ENCODE assay signal across 23 cellular contexts in the genomic region with DNA sequence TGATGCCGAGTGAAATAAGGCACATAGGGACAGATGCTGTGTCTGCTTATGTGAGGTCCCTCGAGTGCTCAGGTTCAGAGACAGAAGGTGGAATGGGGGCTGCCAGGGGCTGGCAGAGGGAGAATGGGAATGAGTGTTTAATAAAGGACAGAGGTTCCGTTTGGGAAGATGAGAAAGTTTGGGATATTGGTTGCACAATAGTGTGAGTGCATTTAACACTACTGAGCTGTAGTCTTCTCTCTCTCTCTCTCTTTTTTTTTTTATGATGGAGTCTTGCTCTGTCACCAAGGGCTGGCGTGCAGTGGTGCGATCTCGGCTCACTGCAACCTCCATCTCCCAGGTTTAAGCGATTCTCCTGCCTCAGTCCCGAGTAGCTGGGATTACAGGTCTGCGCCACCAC. TPM values are rescaled to one million over a fixed set of nuclear protein-coding genes. Genes with fewer than 3 reads are reported as not detected.
A peak's percentile ranks its signal among the peaks of the same experiment; 100 is the strongest.
DNase-seq lines count a peak whose midpoint lies in the region; ATAC-seq and TF ChIP-seq lines count a peak whose summit lies in the region.
"Had no signal": no experiment of that assay in that cellular context is flagged by ENCODE, and none has a peak within 500 bp of the region (broad histone marks: within the 10 kb centered on the region; RNA-seq: fewer than 3 reads in every experiment).

No MANE protein-coding gene starts in this region.

- no peak overlapping the region for H3K4me3 Mint-ChIP-seq in activated T-cell treated with anti-CD3 and anti-CD28 coated beads, Interleukin-2, amount 50 U/mL, for 24 hours
- H3K4me3 Mint-ChIP-seq in H9: no peak overlapping the region; a peak in 1 of 5 replicates
- H3K4me3 Mint-ChIP-seq in central memory CD8-positive, alpha-beta T cell: no peak overlapping the region

- no peak overlapping the region for H2BK120ac ChIP-seq in H9 (ENCODE audit: low read depth, low read length, poor library complexity, severe bottlenecking)

- no peak overlapping the region for H4K5ac ChIP-seq in H9 (ENCODE audit: insufficient read length, low read depth, low read length)

- H3K27ac ChIP-seq in H9 (ENCODE audit: insufficient read length, low read depth, low read length) (no peak overlapping the region), osteoblast (ENCODE audit: low read depth, low read length) (no peak overlapping the region)
- H3K27ac ChIP-seq: colonic mucosa, foreskin keratinocyte, HL-60, RWPE1, VCaP had no signal

- H3K23ac ChIP-seq in H9 (ENCODE audit: insufficient read length, low read depth, low read length): no peak overlapping the region

- no peak overlapping the region for H3K4ac ChIP-seq in H9 (ENCODE audit: low read depth, low read length)

- peaks cover 80% of the 10 kb centered on the region for H3K36me3 Mint-ChIP-seq in activated T-cell treated with anti-CD3 and anti-CD28 coated beads, Interleukin-2, amount 50 U/mL, for 24 hours (ENCODE audit: low read depth)
- peaks cover 11 to 44% (median 35%) of the 10 kb centered on the region in 3 experiments; a peak in 6 of 7 replicates for H3K36me3 Mint-ChIP-seq in H9 (ENCODE audit: insufficient read depth in 1 of 3, low read depth in 3 of 3)
- peaks cover 60% of the 10 kb centered on the region for H3K36me3 Mint-ChIP-seq in central memory CD8-positive, alpha-beta T cell (ENCODE audit: insufficient read depth)

- no peaks in the 10 kb centered on the region for H3K23me2 ChIP-seq in H9 (ENCODE audit: insufficient read length, low read depth, low read length, poor library complexity, severe bottlenecking)

- H3K56ac ChIP-seq in H9 (ENCODE audit: insufficient read length, low read depth, low read length): no peak overlapping the region

- H3K27ac Mint-ChIP-seq in activated T-cell treated with anti-CD3 and anti-CD28 coated beads, Interleukin-2, amount 50 U/mL, for 24 hours: peak overlapping the region; percentile 87
- H3K27ac Mint-ChIP-seq in H9: peak overlapping the region in 2 of 3 experiments; percentile 37 to 68; a peak in 2 of 7 replicates
- peak overlapping the region; percentile 58 for H3K27ac Mint-ChIP-seq in central memory CD8-positive, alpha-beta T cell (ENCODE audit: low read depth)

- no peak overlapping the region for H2BK12ac ChIP-seq in H9 (ENCODE audit: insufficient read length, low read depth, low read length)

- H3K18ac ChIP-seq in H9 (ENCODE audit: insufficient read length, low read depth, low read length): no peak overlapping the region

- no peak overlapping the region for H3K9ac ChIP-seq in H9 (ENCODE audit: extremely low read depth, insufficient read length, low read length)

- H2BK5ac ChIP-seq in H9 (ENCODE audit: insufficient read length, low read length): no peak overlapping the region

- no peaks in the 10 kb centered on the region for H3K9me3 Mint-ChIP-seq in activated T-cell treated with anti-CD3 and anti-CD28 coated beads, Interleukin-2, amount 50 U/mL, for 24 hours
- no peaks in the 10 kb centered on the region for H3K9me3 Mint-ChIP-seq in H9
- H3K9me3 Mint-ChIP-seq in central memory CD8-positive, alpha-beta T cell: no peaks in the 10 kb centered on the region

- no peak overlapping the region for H2AFZ ChIP-seq in H9 (ENCODE audit: low read length)
- no peak overlapping the region for H2AFZ ChIP-seq in osteoblast (ENCODE audit: low read length)

- H3K36me3 ChIP-seq in osteoblast (ENCODE audit: insufficient read depth, low read length): peaks cover 41% of the 10 kb centered on the region

- no peak overlapping the region for H2BK20ac ChIP-seq in H9 (ENCODE audit: low read depth, low read length, poor library complexity, severe bottlenecking)

- no peaks in the 10 kb centered on the region for H3K9me3 ChIP-seq in H9 (ENCODE audit: control insufficient read depth, low read depth, low read length)
- H3K9me3 ChIP-seq in osteoblast (ENCODE audit: low read depth, low read length): no peaks in the 10 kb centered on the region
- H3K9me3 ChIP-seq: colonic mucosa had no signal

- H3K79me1 ChIP-seq in H9 (ENCODE audit: insufficient read depth, low read depth, low read length, poor library complexity, severe bottlenecking): no peaks in the 10 kb centered on the region

- H3K4me2 ChIP-seq in H9 (ENCODE audit: insufficient read depth, insufficient read length, low read length): no peak overlapping the region
- H3K4me2 ChIP-seq in osteoblast (ENCODE audit: insufficient read depth, low read length): no peak overlapping the region

- H3K27me3 ChIP-seq in H9 (ENCODE audit: insufficient read depth, low read length): no peaks in the 10 kb centered on the region
- H3K27me3 ChIP-seq in osteoblast (ENCODE audit: insufficient read depth, low read length): no peaks in the 10 kb centered on the region
- H3K27me3 ChIP-seq: colonic mucosa, foreskin keratinocyte had no signal

- ATAC-seq in central memory CD8-positive, alpha-beta T cell (replicated peaks; ENCODE audit: extremely low read depth, poor library complexity, severe bottlenecking): no peak
- ATAC-seq in HG02759 (IDR thresholded peaks at IDR 0.05; ENCODE audit: unreplicated experiment): no peak
- no peak for ATAC-seq in HG03442 (IDR thresholded peaks at IDR 0.05; ENCODE audit: unreplicated experiment)
- ATAC-seq: esophagus mucosa, foreskin keratinocyte, GM12878, left colon had no signal

- H3T11ph ChIP-seq in H9 (ENCODE audit: low read length): no peak overlapping the region

- H3K4me1 Mint-ChIP-seq in activated T-cell treated with anti-CD3 and anti-CD28 coated beads, Interleukin-2, amount 50 U/mL, for 24 hours (ENCODE audit: low read depth): peaks cover 36% of the 10 kb centered on the region
- no peaks in the 10 kb centered on the region for H3K4me1 Mint-ChIP-seq in H9
- peaks cover 40% of the 10 kb centered on the region for H3K4me1 Mint-ChIP-seq in central memory CD8-positive, alpha-beta T cell

- H3K79me2 ChIP-seq in H9 (ENCODE audit: insufficient read depth, low read length): peaks cover 1% of the 10 kb centered on the region; the same call in 1 of the 2 replicates
- H3K79me2 ChIP-seq in osteoblast (ENCODE audit: insufficient read depth, low read length): peaks cover 66% of the 10 kb centered on the region

- no peaks in the 10 kb centered on the region for H3K27me3 Mint-ChIP-seq in activated T-cell treated with anti-CD3 and anti-CD28 coated beads, Interleukin-2, amount 50 U/mL, for 24 hours
- no peaks in the 10 kb centered on the region for H3K27me3 Mint-ChIP-seq in H9 (ENCODE audit: low read depth)
- H3K27me3 Mint-ChIP-seq in central memory CD8-positive, alpha-beta T cell: no peaks in the 10 kb centered on the region

- no peak overlapping the region for H3K4me3 ChIP-seq in osteoblast (ENCODE audit: insufficient read depth, low read length)
- H3K4me3 ChIP-seq: colonic mucosa, GM12878 had no signal

- no peak overlapping the region for H2BK15ac ChIP-seq in H9 (ENCODE audit: low read depth, low read length)

- WGBS in H9 (ENCODE audit: extremely low coverage, insufficient read length, low lambda C conversion rate): no CpG with 5 or more reads among the region's 9 CpGs

- H3K4me1 ChIP-seq in H9 (ENCODE audit: insufficient read depth, low read length): no peaks in the 10 kb centered on the region
- peaks cover 19% of the 10 kb centered on the region for H3K4me1 ChIP-seq in osteoblast (ENCODE audit: insufficient read depth, low read length)
- H3K4me1 ChIP-seq: colonic mucosa had no signal

- H2AK5ac ChIP-seq in H9 (ENCODE audit: insufficient read length, low read length): no peak overlapping the region

- DNase-seq in activated T-cell treated with anti-CD3 and anti-CD28 coated beads, Interleukin-2, amount 50 U/mL, for 24 hours: no peak
- no peak for DNase-seq in activated T-cell treated with anti-CD3 and anti-CD28 coated beads, Interleukin-2, amount 50 U/mL, for 1 hour
- DNase-seq in H9: no peak
- DNase-seq in central memory CD8-positive, alpha-beta T cell (ENCODE audit: low spot score in 2 of 2): no peak
- DNase-seq in osteoblast (ENCODE audit: insufficient read length, low spot score, missing footprints): peak; percentile 23
- DNase-seq in activated CD4-positive, CD25-positive, alpha-beta regulatory T cell treated with anti-CD3 and anti-CD28 coated beads, Interleukin-2, amount 50 U/mL, for 72 hours: no peak
- DNase-seq: Calu3; colonic mucosa; foreskin keratinocyte; HCEC 1CT; left colon; NCI-H1092 treated with DMSO at 0.1 percent for 48 hours; NCI-H187 treated with DMSO at 0.1 percent for 48 hours; NCI-H226; stimulated activated CD4-positive, alpha-beta T cell treated with anti-CD3 and anti-CD28 coated beads, Interleukin-2, amount 100 ng/mL, for 48 hours; stimulated activated naive CD4-positive, alpha-beta T cell had no signal

- no peak overlapping the region for H4K8ac ChIP-seq in H9 (replicated peaks; ENCODE audit: insufficient read length, low read depth, low read length)

- no peak overlapping the region for H4K91ac ChIP-seq in H9 (ENCODE audit: insufficient read length, low read depth, low read length)

- no peak for TF ChIP-seq CTCF in H9 (conservative IDR thresholded peaks at IDR 0.05)
- TF ChIP-seq CTCF in osteoblast (IDR thresholded peaks at IDR 0.05; ENCODE audit: extremely low read depth, low read depth, low read length): no peak

- H4K20me1 ChIP-seq in H9 (ENCODE audit: control insufficient read depth, insufficient read depth, insufficient read length): no peaks in the 10 kb centered on the region
- H4K20me1 ChIP-seq in osteoblast (ENCODE audit: insufficient read depth, low read length): no peaks in the 10 kb centered on the region

- no peak overlapping the region for H3K14ac ChIP-seq in H9 (ENCODE audit: insufficient read depth, low read length)

RNA-seq across cellular contexts. Expression of a gene that starts 44.9 kb away (rescaled TPM):
- total RNA-seq in H9 (2021): 27.9 and 32.9 TPM in 2 replicates
- 33.0 and 36.2 TPM in 2 replicates for total RNA-seq in osteoblast

RNA-seq across cellular contexts. Expression of a gene that starts 50.1 kb away (rescaled TPM):
- total RNA-seq in H9 (2021) (6.0 and 6.3 TPM in 2 replicates), osteoblast (2.2 and 2.7 TPM in 2 replicates)
